ENCODE assay signal across 8 cellular contexts in genomic region chr12:49296034-49296835, GRCh38. TPM values are rescaled to one million over a fixed set of nuclear protein-coding genes. Genes with fewer than 3 reads are reported as not detected.
DNase-seq lines count a peak whose midpoint lies in the region; ATAC-seq and TF ChIP-seq lines count a peak whose summit lies in the region.

No MANE protein-coding gene starts in this region.

- WGBS in testis, 2 donors, result 17 to 24% methylated on average over 14 to 54 of the region's 54 CpGs

- peaks cover 0 to 2% (median 0%) of the 10 kb centered on the region in 11 donors for H3K9me3 Mint-ChIP-seq in naive thymus-derived CD4-positive, alpha-beta T cell

- H3K36me3 Mint-ChIP-seq in naive thymus-derived CD4-positive, alpha-beta T cell, result no peaks in the 10 kb centered on the region

- peak; percentile 82 for ATAC-seq in naive thymus-derived CD4-positive, alpha-beta T cell
- no peak for ATAC-seq in HG03469 (IDR thresholded peaks at IDR 0.05; ENCODE audit: unreplicated experiment)

- no peak overlapping the region for H3K27ac ChIP-seq in MM.1S (ENCODE audit: low read length)
- no peak overlapping the region for H3K27ac ChIP-seq in naive thymus-derived CD4-positive, alpha-beta T cell (ENCODE audit: low read depth, low read length)
- no peak overlapping the region for H3K27ac ChIP-seq in testis

- H3K4me1 Mint-ChIP-seq in naive thymus-derived CD4-positive, alpha-beta T cell, result peaks cover 7 to 27% (median 21%) of the 10 kb centered on the region in 7 donors

- H3K4me3 Mint-ChIP-seq in naive thymus-derived CD4-positive, alpha-beta T cell, result peak overlapping the region; percentile 57 to 83 (median 74)

- H2AFZ ChIP-seq in MM.1S (ENCODE audit: low read length), result peak overlapping the region; percentile 59

- no peak overlapping the region for H3K27ac Mint-ChIP-seq in naive thymus-derived CD4-positive, alpha-beta T cell

- peaks cover 7% of the 10 kb centered on the region; the same call in 1 of the 2 replicates for H3K4me1 ChIP-seq in MM.1S (ENCODE audit: low read length)
- H3K4me1 ChIP-seq in naive thymus-derived CD4-positive, alpha-beta T cell (ENCODE audit: control insufficient read depth in 2 of 2, insufficient read depth in 2 of 2, low read length in 2 of 2), result peaks cover 10 to 11% of the 10 kb centered on the region in 2 donors
- H3K4me1 ChIP-seq in testis, result peaks cover 20% of the 10 kb centered on the region

- no peaks in the 10 kb centered on the region for H3K9me2 ChIP-seq in MM.1S (replicated peaks; ENCODE audit: insufficient read depth, low read length)

- H3F3A ChIP-seq in MM.1S (ENCODE audit: insufficient read depth, low read length), result no peaks in the 10 kb centered on the region

- H3K79me2 ChIP-seq in MM.1S (ENCODE audit: low read length), result no peaks in the 10 kb centered on the region

- peaks cover 68% of the 10 kb centered on the region for H3K27me3 ChIP-seq in MM.1S (replicated peaks; ENCODE audit: insufficient read depth, low read length)
- peaks cover 0 to 28% of the 10 kb centered on the region in 2 donors for H3K27me3 ChIP-seq in naive thymus-derived CD4-positive, alpha-beta T cell (ENCODE audit: control insufficient read depth in 2 of 2, insufficient read depth in 2 of 2, low read length in 2 of 2)
- H3K27me3 ChIP-seq in testis, result no peaks in the 10 kb centered on the region

- peak; percentile 50 for DNase-seq in DMS153 (lab: John Stamatoyannopoulos, UW)
- peak; percentile 42 for DNase-seq in MM.1S
- DNase-seq in activated CD4-positive, alpha-beta T cell treated with anti-CD3 and anti-CD28 coated beads, Interleukin-2, amount 50 U/mL, for 1 hour, result peak; percentile 68
- DNase-seq in dermis blood vessel endothelial cell, result peak; percentile 46
- peak; percentile 37 to 75 (median 58) for DNase-seq in naive thymus-derived CD4-positive, alpha-beta T cell
- peak; percentile 64 for DNase-seq in testis
- no peak for DNase-seq in amygdala (lab: John Stamatoyannopoulos, UW)

- no peaks in the 10 kb centered on the region for H4K20me1 ChIP-seq in MM.1S (ENCODE audit: insufficient read depth, low read length)

- H3K4me3 ChIP-seq in MM.1S (ENCODE audit: low read length), result peak overlapping the region; percentile 52
- peak overlapping the region; percentile 36 for H3K4me3 ChIP-seq in naive thymus-derived CD4-positive, alpha-beta T cell (ENCODE audit: low read length)
- H3K4me3 ChIP-seq in testis, result peak overlapping the region; percentile 26 to 38

- H3K9me3 ChIP-seq in MM.1S (replicated peaks; ENCODE audit: insufficient read depth, low read length) (no peaks in the 10 kb centered on the region), testis (no peaks in the 10 kb centered on the region)
- H3K9me3 ChIP-seq in naive thymus-derived CD4-positive, alpha-beta T cell (ENCODE audit: control insufficient read depth in 2 of 3, low read length in 3 of 3), result no peaks in the 10 kb centered on the region

- TF ChIP-seq POLR2A in testis (IDR thresholded peaks at IDR 0.05), result no peak

- H3K4me2 ChIP-seq in MM.1S (ENCODE audit: low read depth, low read length), result peak overlapping the region; percentile 93

- H3K9ac ChIP-seq in MM.1S (ENCODE audit: low read length), result no peak overlapping the region

- POLR2A ChIA-PET in naive thymus-derived CD4-positive, alpha-beta T cell (lab: Charles Lee), result interaction anchor here (1.2 kb wide), 1 partner anchor 37 kb away, joined by 4 read pairs; no protein-coding TSS in a partner anchor

- CTCF ChIA-PET in naive thymus-derived CD4-positive, alpha-beta T cell (lab: Charles Lee), result interaction anchor here (0.6 to 1.6 kb wide), 4 partner anchors 9 to 145 kb away, joined by 3 to 4 read pairs (median 4); partner anchors contain the start of gene C1QL4

- peak; percentile 87 for TF ChIP-seq CTCF in MM.1S (IDR thresholded peaks at IDR 0.05; ENCODE audit: low read length)
- TF ChIP-seq CTCF in testis (IDR thresholded peaks at IDR 0.05), result peak; percentile 44 to 73 (median 62)

- intact Hi-C loops in naive thymus-derived CD4-positive, alpha-beta T cell (cut with micrococcal nuclease), result loop anchor here (1.0 to 2.0 kb wide), 3 partner anchors 8 to 47 kb away; partner anchors contain the start of gene TROAP (in 1 of the 2)
- intact Hi-C loops in testis (cut with DNase I; ENCODE audit: low total_unique reads), result no loop called here

- H3K27me3 Mint-ChIP-seq in naive thymus-derived CD4-positive, alpha-beta T cell, result peaks cover 38 to 68% (median 46%) of the 10 kb centered on the region in 5 donors

- H3K36me3 ChIP-seq in MM.1S (replicated peaks; ENCODE audit: insufficient read depth, low read length) (no peaks in the 10 kb centered on the region), testis (ENCODE audit: low read depth, missing control alignments) (no peaks in the 10 kb centered on the region)
- H3K36me3 ChIP-seq in naive thymus-derived CD4-positive, alpha-beta T cell (ENCODE audit: control insufficient read depth in 2 of 3, insufficient read depth in 3 of 3, low read length in 3 of 3), result no peaks in the 10 kb centered on the region

RNA-seq across cellular contexts. Expression of gene PRPH, which starts 1.3 kb away (rescaled TPM):
- total RNA-seq in dermis blood vessel endothelial cell (not detected in 2 replicates), testis (10 to 100 TPM; 36.5 to 50.0 TPM)
- total RNA-seq in naive thymus-derived CD4-positive, alpha-beta T cell, result not detected
- polyA plus RNA-seq in naive thymus-derived CD4-positive, alpha-beta T cell, result not detected
- polyA plus RNA-seq in testis (ENCODE audit: insufficient read depth, low read depth, low replicate concordance), result 112 TPM

RNA-seq across cellular contexts. Expression of gene TROAP, which starts 26.8 kb away (rescaled TPM):
- total RNA-seq in dermis blood vessel endothelial cell, result 4.3 and 14.6 TPM in 2 replicates
- total RNA-seq in naive thymus-derived CD4-positive, alpha-beta T cell, result 10 to 100 TPM in 1 of 5 experiments, 1 to 10 TPM in 2, under 1 TPM in 1, not detected in 1; 0.83 to 58.2 (median 1.3) TPM
- under 1 TPM in 1 of 2 donors, not detected in 1; 0.21 TPM for polyA plus RNA-seq in naive thymus-derived CD4-positive, alpha-beta T cell
- total RNA-seq in testis, result 10 to 100 TPM; 22.8 to 36.1 TPM
- polyA plus RNA-seq in testis (ENCODE audit: insufficient read depth, low read depth, low replicate concordance), result 61.7 TPM

RNA-seq across cellular contexts. Expression of gene TUBA1C, which starts 31.4 kb away (rescaled TPM):
- total RNA-seq in dermis blood vessel endothelial cell, result 221 and 355 TPM in 2 replicates
- 100 to 1,000 TPM in 1 of 5 experiments, 10 to 100 TPM in 4; 17.9 to 195 (median 24.1) TPM for total RNA-seq in naive thymus-derived CD4-positive, alpha-beta T cell
- 10 to 100 TPM; 21.5 to 23.1 TPM for polyA plus RNA-seq in naive thymus-derived CD4-positive, alpha-beta T cell
- 10 to 100 TPM; 72.5 to 78.2 TPM for total RNA-seq in testis
- polyA plus RNA-seq in testis (ENCODE audit: insufficient read depth, low read depth, low replicate concordance), result 128 TPM

RNA-seq across cellular contexts. Expression of gene C1QL4, which starts 40.8 kb away (rescaled TPM):
- total RNA-seq in dermis blood vessel endothelial cell (under 0.01 TPM in 1 of 2 replicates, not detected in the other), testis (1 to 10 TPM; 3.3 to 5.5 TPM)
- not detected for total RNA-seq in naive thymus-derived CD4-positive, alpha-beta T cell
- polyA plus RNA-seq in naive thymus-derived CD4-positive, alpha-beta T cell, result not detected
- 2.9 TPM for polyA plus RNA-seq in testis (ENCODE audit: insufficient read depth, low read depth, low replicate concordance)

RNA-seq across cellular contexts. Expression of gene DNAJC22, which starts 50.5 kb away (rescaled TPM):
- total RNA-seq in dermis blood vessel endothelial cell (0.85 and 1.1 TPM in 2 replicates), testis (1 to 10 TPM in 1 of 2 donors, under 1 TPM in 1; 0.87 to 1.1 TPM)
- not detected for total RNA-seq in naive thymus-derived CD4-positive, alpha-beta T cell
- not detected for polyA plus RNA-seq in naive thymus-derived CD4-positive, alpha-beta T cell
- 3.5 TPM for polyA plus RNA-seq in testis (ENCODE audit: insufficient read depth, low read depth, low replicate concordance)

Comparison
In these comparisons a context has a peak if more than half of its experiments do, and no peak if none do; other contexts are left out.
1. DNase-seq: peak in DMS153 (single experiment), MM.1S (single experiment), activated CD4-positive, alpha-beta T cell treated with anti-CD3 and anti-CD28 coated beads, Interleukin-2, amount 50 U/mL, for 1 hour (single experiment), dermis blood vessel endothelial cell (single experiment), naive thymus-derived CD4-positive, alpha-beta T cell (9 of 9) and testis (single experiment); none in amygdala (0 of 56).
2. RNA of gene PRPH, which starts 1.3 kb away (total RNA-seq): 36.5 to 50.0 TPM in testis; not detected in naive thymus-derived CD4-positive, alpha-beta T cell and not detected in dermis blood vessel endothelial cell; every median in the first group is over 10 times any median in the second.
3. Peak in every context shown above with its lines, with median percentiles within 50 percentile points of each other: H3K4me3 ChIP-seq.